9 cellular contexts compared by ENCODE assay signal in the genomic region with DNA sequence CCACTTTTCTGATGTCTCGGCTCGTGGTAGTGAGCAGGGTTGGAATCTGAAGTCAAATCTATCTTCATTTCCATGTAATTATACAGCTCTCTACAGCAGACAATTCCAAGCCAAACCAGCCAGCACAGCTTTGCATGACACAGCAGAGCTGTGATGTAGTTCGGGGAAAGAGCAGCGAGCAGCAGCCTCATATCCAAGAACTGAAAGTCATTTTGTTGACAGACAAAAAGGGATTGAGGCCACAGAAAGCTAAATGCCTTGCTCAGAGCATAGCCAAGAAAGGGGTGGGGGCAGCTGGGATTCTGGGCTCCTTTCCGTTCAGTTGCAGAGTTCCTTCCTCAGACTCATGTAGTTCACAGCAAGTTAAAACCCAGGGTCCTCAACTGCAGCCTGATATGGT. TPM values are rescaled to one million over a fixed set of nuclear protein-coding genes. Genes with fewer than 3 reads are reported as not detected.
DNase-seq lines count a peak whose midpoint lies in the region; ATAC-seq and TF ChIP-seq lines count a peak whose summit lies in the region.
"Had no signal": no experiment of that assay in that cellular context is flagged by ENCODE, and none has a peak within 500 bp of the region (broad histone marks: within the 10 kb centered on the region; RNA-seq: fewer than 3 reads in every experiment).

No MANE protein-coding gene starts in this region.

- no peak for TF ChIP-seq POLR2A in sigmoid colon (IDR thresholded peaks at IDR 0.05)

- DNase-seq in LHCN-M2 (ENCODE audit: low read depth) (peak; percentile 3), hepatocyte (ENCODE audit: low spot score) (peak; percentile 39), sigmoid colon (peak; percentile 86), posterior vena cava (ENCODE audit: low spot score) (no peak), cortex of kidney (lab: John Stamatoyannopoulos, UW) (no peak), NCI-H2029 (lab: John Stamatoyannopoulos, UW) (no peak)
- no peak for DNase-seq in activated naive CD8-positive, alpha-beta T cell treated with anti-CD3 and anti-CD28 coated beads, Interleukin-2, amount 10 ng/mL, durations not matched to agents 7 days and 5 days
- DNase-seq: DMS79 treated with DMSO at 0.1 percent for 48 hours had no signal

- H3K4me3 ChIP-seq in hepatocyte (no peak overlapping the region), sigmoid colon (no peak overlapping the region)

- 45% methylated on average over 5 of the region's 5 CpGs for WGBS in hepatocyte (ENCODE audit: low lambda C conversion rate, missing lambda C conversion rate)
- WGBS in sigmoid colon, 2 donors = 40 to 48% methylated on average over 5 of the region's 5 CpGs

- TF ChIP-seq CTCF in hepatocyte (IDR thresholded peaks at IDR 0.05; ENCODE audit: poor library complexity) = no peak
- no peak for TF ChIP-seq CTCF in sigmoid colon (IDR thresholded peaks at IDR 0.05)

- no peaks in the 10 kb centered on the region for H3K27me3 Mint-ChIP-seq in activated naive CD8-positive, alpha-beta T cell treated with anti-CD3 and anti-CD28 coated beads, Interleukin-2, amount 10 ng/mL, durations not matched to agents 7 days and 5 days

- H3K27ac Mint-ChIP-seq in activated naive CD8-positive, alpha-beta T cell treated with anti-CD3 and anti-CD28 coated beads, Interleukin-2, amount 10 ng/mL, durations not matched to agents 7 days and 5 days = peak overlapping the region; percentile 54

- H3K4me3 Mint-ChIP-seq in activated naive CD8-positive, alpha-beta T cell treated with anti-CD3 and anti-CD28 coated beads, Interleukin-2, amount 10 ng/mL, durations not matched to agents 7 days and 5 days = peak overlapping the region; percentile 12

- H3K9me2 ChIP-seq in hepatocyte (replicated peaks; ENCODE audit: insufficient read depth) = no peaks in the 10 kb centered on the region

- no peak overlapping the region for H2AFZ ChIP-seq in hepatocyte

- no peak overlapping the region for H3K27ac ChIP-seq in hepatocyte
- H3K27ac ChIP-seq in sigmoid colon = peak overlapping the region; percentile 43 to 62 (median 51)

- H3K9me3 Mint-ChIP-seq in activated naive CD8-positive, alpha-beta T cell treated with anti-CD3 and anti-CD28 coated beads, Interleukin-2, amount 10 ng/mL, durations not matched to agents 7 days and 5 days = no peaks in the 10 kb centered on the region

- no peaks in the 10 kb centered on the region for H3K9me3 ChIP-seq in hepatocyte (ENCODE audit: low read depth)
- no peaks in the 10 kb centered on the region for H3K9me3 ChIP-seq in sigmoid colon

- no peaks in the 10 kb centered on the region for H3K79me2 ChIP-seq in hepatocyte

- POLR2A ChIA-PET in activated naive CD8-positive, alpha-beta T cell treated with anti-CD3 and anti-CD28 coated beads, Interleukin-2, amount 10 ng/mL, durations not matched to agents 7 days and 5 days (lab: Charles Lee) = interaction anchor here (0.9 to 21.1 kb wide), 7 partner anchors 8 to 73 kb away, joined by 4 to 1094 read pairs (median 11); a partner anchor contains a TSS

- ATAC-seq in activated naive CD8-positive, alpha-beta T cell treated with anti-CD3 and anti-CD28 coated beads, Interleukin-2, amount 10 ng/mL, durations not matched to agents 7 days and 5 days (ENCODE audit: low read depth) = no peak

- intact Hi-C loops in sigmoid colon (cut with DNase I) (loop anchor here (5.0 kb wide), 3 partner anchors 42 to 367 kb away; no protein-coding TSS in a partner anchor), posterior vena cava (cut with DNase I) (loop anchor here in 1 of 2 donors (10.0 kb wide), 2 partner anchors 89 to 159 kb away; no protein-coding TSS in a partner anchor)

- H4K20me1 ChIP-seq in hepatocyte (ENCODE audit: insufficient read depth, poor library complexity, severe bottlenecking) = no peaks in the 10 kb centered on the region

- peaks cover 69% of the 10 kb centered on the region for H3K36me3 Mint-ChIP-seq in activated naive CD8-positive, alpha-beta T cell treated with anti-CD3 and anti-CD28 coated beads, Interleukin-2, amount 10 ng/mL, durations not matched to agents 7 days and 5 days

- peaks cover 87% of the 10 kb centered on the region for H3K4me1 Mint-ChIP-seq in activated naive CD8-positive, alpha-beta T cell treated with anti-CD3 and anti-CD28 coated beads, Interleukin-2, amount 10 ng/mL, durations not matched to agents 7 days and 5 days

- no peak overlapping the region for H3K4me2 ChIP-seq in hepatocyte

- H3K36me3 ChIP-seq in hepatocyte (replicated peaks; ENCODE audit: insufficient read depth, low read depth) = no peaks in the 10 kb centered on the region
- H3K36me3 ChIP-seq in sigmoid colon = no peaks in the 10 kb centered on the region

- H3K27me3 ChIP-seq in hepatocyte = peaks cover 29% of the 10 kb centered on the region
- peaks cover 0 to 8% (median 0%) of the 10 kb centered on the region in 3 donors for H3K27me3 ChIP-seq in sigmoid colon

- peaks cover 5% of the 10 kb centered on the region for H3K4me1 ChIP-seq in hepatocyte (ENCODE audit: insufficient read depth)
- H3K4me1 ChIP-seq in sigmoid colon = peaks cover 0 to 14% (median 14%) of the 10 kb centered on the region in 4 donors

- no peak for TF ChIP-seq EP300 in sigmoid colon (IDR thresholded peaks at IDR 0.05)

RNA-seq across cellular contexts. Expression of a gene that starts 32.0 kb away (rescaled TPM):
- not detected in 2 replicates for total RNA-seq in LHCN-M2 (2014; rRNA removed)
- polyA plus RNA-seq in LHCN-M2 (2012) = not detected
- total RNA-seq in activated naive CD8-positive, alpha-beta T cell treated with anti-CD3 and anti-CD28 coated beads, Interleukin-2, amount 10 ng/mL, durations not matched to agents 7 days and 5 days = 100 to 1,000 TPM; 444 to 452 TPM
- 0.60 and 0.80 TPM in 2 replicates for total RNA-seq in hepatocyte
- polyA plus RNA-seq in hepatocyte = 0.35 TPM in 1 of 2 replicates, not detected in the other
- 10 to 100 TPM; 10.2 to 17.2 (median 13.6) TPM for total RNA-seq in sigmoid colon
- polyA plus RNA-seq in sigmoid colon = 10 to 100 TPM in 1 of 3 donors, 1 to 10 TPM in 2; 5.4 to 22.3 (median 8.6) TPM
- 10 to 100 TPM; 19.3 to 25.0 TPM for total RNA-seq in posterior vena cava
- total RNA-seq: renal cortical epithelial cell had no signal

RNA-seq across cellular contexts. Expression of a gene that starts 32.7 kb away (rescaled TPM):
- total RNA-seq in LHCN-M2 (2014; rRNA removed) = not detected in 2 replicates
- polyA plus RNA-seq in LHCN-M2 (2012) = not detected
- not detected for total RNA-seq in activated naive CD8-positive, alpha-beta T cell treated with anti-CD3 and anti-CD28 coated beads, Interleukin-2, amount 10 ng/mL, durations not matched to agents 7 days and 5 days
- total RNA-seq in hepatocyte = not detected in 2 replicates
- polyA plus RNA-seq in hepatocyte = 0.58 TPM in 1 of 2 replicates, not detected in the other
- total RNA-seq in sigmoid colon = not detected
- polyA plus RNA-seq in sigmoid colon = not detected
- not detected for total RNA-seq in posterior vena cava
- total RNA-seq: renal cortical epithelial cell had no signal

Comparison
In these comparisons a context has a peak if more than half of its experiments do, and no peak if none do; other contexts are left out.
1. DNase-seq: peak in LHCN-M2 (single experiment), hepatocyte (single experiment) and sigmoid colon (single experiment); none in activated naive CD8-positive, alpha-beta T cell treated with anti-CD3 and anti-CD28 coated beads, Interleukin-2, amount 10 ng/mL, durations not matched to agents 7 days and 5 days (single experiment), posterior vena cava (single experiment), cortex of kidney (single experiment) and NCI-H2029 (single experiment).
2. RNA of a gene that starts 32.0 kb away (total RNA-seq): 444 to 452 TPM in activated naive CD8-positive, alpha-beta T cell treated with anti-CD3 and anti-CD28 coated beads, Interleukin-2, amount 10 ng/mL, durations not matched to agents 7 days and 5 days; 19.3 to 25.0 TPM in posterior vena cava, 10.2 to 17.2 TPM in sigmoid colon, 0.60 to 0.80 TPM in hepatocyte and not detected in LHCN-M2; every median in the first group is over 10 times any median in the second.